In the genomic region with DNA sequence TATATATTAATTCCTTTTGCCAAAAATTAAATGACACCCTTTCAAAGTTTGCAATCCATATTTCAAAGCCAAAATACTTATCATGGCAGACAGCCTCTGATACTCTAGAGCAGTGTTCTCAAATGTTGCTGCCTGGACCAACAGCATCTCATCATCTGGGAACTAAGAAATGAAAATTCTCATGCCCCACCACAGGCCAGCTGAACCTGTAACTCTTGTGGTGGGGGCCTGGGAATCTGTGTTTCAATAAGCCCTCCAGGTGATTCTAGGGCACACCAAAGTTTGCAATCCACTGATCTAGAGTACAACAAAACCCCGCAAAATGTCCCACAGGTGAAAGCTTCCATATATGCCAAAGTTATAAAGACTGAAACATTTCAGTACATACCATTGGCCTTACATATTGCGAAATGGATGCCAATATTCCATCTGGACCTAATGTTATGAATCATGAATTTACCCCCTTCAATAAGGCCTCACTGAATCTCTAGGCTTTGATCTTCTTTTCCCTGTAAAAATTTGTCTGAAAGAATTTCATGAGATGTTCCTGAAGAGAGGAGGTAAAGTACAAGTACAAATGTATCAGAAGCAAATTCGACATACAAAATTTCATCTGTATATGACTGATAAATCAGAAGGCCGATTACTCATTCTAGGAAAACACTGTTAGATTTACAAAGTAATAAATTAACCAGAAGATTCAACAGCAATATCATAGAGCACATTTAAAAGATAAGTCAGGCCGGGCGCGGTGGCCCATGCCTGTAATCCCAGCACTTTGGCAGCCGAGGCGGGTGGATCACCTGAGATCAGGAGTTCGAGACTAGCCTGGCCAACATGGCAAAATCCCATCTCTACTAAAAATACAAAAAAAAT, we compare ENCODE assay signal across 15 cellular contexts. TPM values are rescaled to one million over a fixed set of nuclear protein-coding genes. Genes with fewer than 3 reads are reported as not detected.
A peak's percentile ranks its signal among the peaks of the same experiment; 100 is the strongest.
DNase-seq lines count a peak whose midpoint lies in the region; ATAC-seq and TF ChIP-seq lines count a peak whose summit lies in the region.
"Had no signal": no experiment of that assay in that cellular context is flagged by ENCODE, and none has a peak within 500 bp of the region (broad histone marks: within the 10 kb centered on the region; RNA-seq: fewer than 3 reads in every experiment).

No MANE protein-coding gene starts in this region.

- H3K36me3 ChIP-seq in body of pancreas (replicated peaks in 1 of 2; ENCODE audit: insufficient read depth in 1 of 2, low read depth in 2 of 2) (no peaks in the 10 kb centered on the region), gastrocnemius medialis (no peaks in the 10 kb centered on the region), mammary epithelial cell (ENCODE audit: insufficient read depth, low read length) (no peaks in the 10 kb centered on the region)
- H3K36me3 ChIP-seq: suprapubic skin had no signal

- H3K4me3 ChIP-seq in body of pancreas = no peak overlapping the region
- H3K4me3 ChIP-seq in gastrocnemius medialis = no peak overlapping the region
- H3K4me3 ChIP-seq in mammary epithelial cell (replicated peaks in 1 of 3; ENCODE audit: insufficient read depth in 1 of 3, low read depth in 2 of 3, low read length in 3 of 3) = no peak overlapping the region
- H3K4me3 ChIP-seq: hepatocyte, suprapubic skin had no signal

- no peak overlapping the region for H3K4me2 ChIP-seq in mammary epithelial cell (ENCODE audit: insufficient read depth, low read depth, low read length)
- H3K4me2 ChIP-seq: hepatocyte had no signal

- dilution Hi-C loops in mammary epithelial cell (cut with HindIII; ENCODE audit: low sequenced_read_pairs) = no loop called here

- no peak overlapping the region for H3K9ac ChIP-seq in mammary epithelial cell (ENCODE audit: insufficient read depth, low read length)

- CTCF ChIA-PET in mammary epithelial cell (lab: Charles Lee; ENCODE audit: low non-redundant PET) = no interaction called here

- H2AFZ ChIP-seq in mammary epithelial cell (ENCODE audit: low read depth, low read length) = no peak overlapping the region
- H2AFZ ChIP-seq: hepatocyte had no signal

- 27 to 44% methylated on average over 10 of the region's 10 CpGs for WGBS in body of pancreas, 2 donors
- 95% methylated on average over 10 of the region's 10 CpGs for WGBS in mammary epithelial cell (ENCODE audit: low coverage, missing lambda C conversion rate)

- intact Hi-C loops in body of pancreas (cut with DNase I) (no loop called here), gastrocnemius medialis (cut with DNase I; ENCODE audit: low total_unique reads) (loop anchor here (5.0 to 10.0 kb wide), 2 partner anchors 315 to 507 kb away; a partner anchor contains a TSS), mammary epithelial cell (cut with micrococcal nuclease) (no loop called here)

- TF ChIP-seq POLR2A in body of pancreas (IDR thresholded peaks at IDR 0.05) = no peak
- TF ChIP-seq POLR2A in gastrocnemius medialis (IDR thresholded peaks at IDR 0.05) = no peak

- in situ Hi-C loops in gastrocnemius medialis (cut with MboI; ENCODE audit: low sequenced_read_pairs in 4 of 4) = loop anchor here in 3 of 4 donors (10.0 to 25.0 kb wide), 4 partner anchors 73 to 317 kb away; a partner anchor contains a TSS
- in situ Hi-C loops in mammary epithelial cell (cut with MboI; ENCODE audit: low sequenced_read_pairs in 2 of 2) = no loop called here

- H3K27me3 ChIP-seq in body of pancreas (no peaks in the 10 kb centered on the region), gastrocnemius medialis (no peaks in the 10 kb centered on the region), mammary epithelial cell (ENCODE audit: insufficient read depth, low read length) (no peaks in the 10 kb centered on the region)
- H3K27me3 ChIP-seq: hepatocyte, suprapubic skin had no signal

- H4K20me1 ChIP-seq in mammary epithelial cell (ENCODE audit: insufficient read depth, low read length) = no peaks in the 10 kb centered on the region

- ATAC-seq in activated CD4-positive, CD25-positive, alpha-beta regulatory T cell treated with anti-CD3 and anti-CD28 coated beads, Interleukin-2, amount 50 U/mL, for 24 hours = peak; percentile 58 to 75
- peak; percentile 44 for ATAC-seq in HG02610 (IDR thresholded peaks at IDR 0.05; ENCODE audit: unreplicated experiment)
- peak; percentile 55 for ATAC-seq in body of pancreas
- ATAC-seq in gastrocnemius medialis = no peak

- H3K9me3 ChIP-seq in body of pancreas (no peaks in the 10 kb centered on the region), gastrocnemius medialis (no peaks in the 10 kb centered on the region), mammary epithelial cell (replicated peaks; ENCODE audit: insufficient read depth, low read length) (no peaks in the 10 kb centered on the region)
- H3K9me3 ChIP-seq: suprapubic skin had no signal

- no TSS peak for BruUV-seq in mammary epithelial cell (replicated peaks; lab: Mats Ljungman, UMichigan)

- peaks cover 45% of the 10 kb centered on the region for H3K4me1 ChIP-seq in body of pancreas
- peaks cover 54% of the 10 kb centered on the region in 2 donors for H3K4me1 ChIP-seq in gastrocnemius medialis
- no peaks in the 10 kb centered on the region for H3K4me1 ChIP-seq in mammary epithelial cell (ENCODE audit: insufficient read depth, low read length)

- DNase-seq in activated CD4-positive, CD25-positive, alpha-beta regulatory T cell (lab: John Stamatoyannopoulos, UW) = no peak
- peak; percentile 61 to 73 (median 68) for DNase-seq in body of pancreas
- DNase-seq in gastrocnemius medialis = no peak
- no peak for DNase-seq in mammary epithelial cell
- DNase-seq in epidermal melanocyte (ENCODE audit: insufficient read length, low spot score) = no peak
- DNase-seq in NCI-H69 (lab: John Stamatoyannopoulos, UW) = no peak
- DNase-seq: activated CD4-positive, alpha-beta T cell treated with anti-CD3 and anti-CD28 coated beads, Interleukin-2, amount 10 ng/mL, durations not matched to agents 24 days and 14 days; cerebellar nuclear complex; NCI-H1105 treated with DMSO at 0.1 percent for 48 hours had no signal

- TF ChIP-seq CTCF in body of pancreas (IDR thresholded peaks at IDR 0.05) = no peak
- TF ChIP-seq CTCF in gastrocnemius medialis (IDR thresholded peaks at IDR 0.05 in 4 of 5, conservative IDR thresholded peaks at IDR 0.05 in 1 of 5) = no peak
- no peak for TF ChIP-seq CTCF in mammary epithelial cell (conservative IDR thresholded peaks at IDR 0.05 in 1 of 2, IDR thresholded peaks at IDR 0.05 in 1 of 2; ENCODE audit: extremely low read depth in 1 of 2, insufficient read depth in 1 of 2, low read depth in 1 of 2, low read length in 2 of 2)

- peaks cover 22% of the 10 kb centered on the region for H3K79me2 ChIP-seq in mammary epithelial cell (ENCODE audit: insufficient read depth, low read length)

- H3K27ac ChIP-seq in body of pancreas (peak overlapping the region in 3 of 4 donors; percentile 31 to 63 (median 36)), gastrocnemius medialis (peak overlapping the region; percentile 3 to 88 (median 44)), mammary epithelial cell (ENCODE audit: insufficient read depth, low read depth, low read length) (no peak overlapping the region)
- H3K27ac ChIP-seq: 22Rv1, hepatocyte, RWPE1, suprapubic skin had no signal

RNA-seq across cellular contexts. Expression of a gene that starts 25.3 kb away (rescaled TPM):
- total RNA-seq in body of pancreas (10 to 100 TPM; 31.9 to 39.2 TPM), gastrocnemius medialis (10 to 100 TPM; 25.0 to 37.9 (median 29.3) TPM), mammary epithelial cell (10 to 100 TPM; 22.9 to 24.5 TPM)
- 16.3 TPM for polyA plus RNA-seq in mammary epithelial cell
- 33.0 TPM for polyA minus RNA-seq in mammary epithelial cell

Comparison
In these comparisons a context has a peak if more than half of its experiments do, and no peak if none do; other contexts are left out.
1. ATAC-seq: peak in activated CD4-positive, CD25-positive, alpha-beta regulatory T cell treated with anti-CD3 and anti-CD28 coated beads, Interleukin-2, amount 50 U/mL, for 24 hours (2 of 2), HG02610 (single experiment) and body of pancreas (single experiment); none in gastrocnemius medialis (0 of 2).
2. DNase-seq: peak in body of pancreas (4 of 4); none in activated CD4-positive, CD25-positive, alpha-beta regulatory T cell (0 of 4), gastrocnemius medialis (0 of 2), mammary epithelial cell (single experiment), epidermal melanocyte (single experiment) and NCI-H69 (single experiment).
3. in situ Hi-C loops: an anchor here in gastrocnemius medialis (10.0 to 25.0 kb wide); none called in mammary epithelial cell.